20 cellular contexts compared by ENCODE assay signal in genomic region chr22:42807185-42807584, GRCh38.
"Had no signal": no experiment of that assay in that cellular context is flagged by ENCODE, and none has a peak within 500 bp of the region (broad histone marks: within the 10 kb centered on the region; RNA-seq: fewer than 3 reads in every experiment).

No MANE protein-coding gene starts in this region.

- H3K9me3 Mint-ChIP-seq: activated CD4-positive, alpha-beta T cell treated with anti-CD3 and anti-CD28 coated beads, Interleukin-2, amount 10 ng/mL, durations not matched to agents 7 days and 5 days; activated naive CD8-positive, alpha-beta T cell treated with anti-CD3 and anti-CD28 coated beads for 36 hours; activated T-cell treated with anti-CD3 and anti-CD28 coated beads, Interleukin-2, amount 50 U/mL, for 4 hours; naive B cell; stimulated activated naive CD8-positive, alpha-beta T cell treated with anti-CD3 and anti-CD28 coated beads, Interleukin-15, amount 100 ng/mL, for 72 hours had no signal

- H3K4me1 ChIP-seq: colonic mucosa had no signal

- H3K27me3 Mint-ChIP-seq: activated CD4-positive, alpha-beta T cell treated with anti-CD3 and anti-CD28 coated beads, Interleukin-2, amount 10 ng/mL, durations not matched to agents 7 days and 5 days; activated naive CD8-positive, alpha-beta T cell treated with anti-CD3 and anti-CD28 coated beads for 36 hours; naive B cell; stimulated activated naive CD8-positive, alpha-beta T cell treated with anti-CD3 and anti-CD28 coated beads, Interleukin-15, amount 100 ng/mL, for 72 hours had no signal

- H2AFZ ChIP-seq: hepatocyte had no signal

- H3K27me3 ChIP-seq: colonic mucosa, gastroesophageal sphincter, hepatocyte, tibial artery had no signal

- ATAC-seq: activated T-cell treated with anti-CD3 and anti-CD28 coated beads, Interleukin-2, amount 50 U/mL, for 4 hours; gastroesophageal sphincter; left ventricle myocardium superior; SK-N-SH treated with all-trans-retinoic acid at 6 μM for 48 hours; stimulated activated naive CD8-positive, alpha-beta T cell treated with anti-CD3 and anti-CD28 coated beads, Interleukin-15, amount 100 ng/mL, for 72 hours had no signal

- H3K9me3 ChIP-seq: colonic mucosa, gastroesophageal sphincter, tibial artery had no signal

- H3K4me2 ChIP-seq: hepatocyte had no signal

- H3K4me3 ChIP-seq: colonic mucosa, gastroesophageal sphincter, hepatocyte, tibial artery had no signal

- H3K27ac Mint-ChIP-seq: activated CD4-positive, alpha-beta T cell treated with anti-CD3 and anti-CD28 coated beads, Interleukin-2, amount 10 ng/mL, durations not matched to agents 7 days and 5 days; activated naive CD8-positive, alpha-beta T cell treated with anti-CD3 and anti-CD28 coated beads for 36 hours had no signal

- H3K4me3 Mint-ChIP-seq: activated CD4-positive, alpha-beta T cell treated with anti-CD3 and anti-CD28 coated beads, Interleukin-2, amount 10 ng/mL, durations not matched to agents 7 days and 5 days; activated naive CD8-positive, alpha-beta T cell treated with anti-CD3 and anti-CD28 coated beads for 36 hours; activated T-cell treated with anti-CD3 and anti-CD28 coated beads, Interleukin-2, amount 50 U/mL, for 4 hours; naive B cell; stimulated activated naive CD8-positive, alpha-beta T cell treated with anti-CD3 and anti-CD28 coated beads, Interleukin-15, amount 100 ng/mL, for 72 hours had no signal

- DNase-seq: activated CD4-positive, alpha-beta T cell treated with anti-CD3 and anti-CD28 coated beads, Interleukin-2, amount 10 ng/mL, durations not matched to agents 7 days and 5 days; activated CD4-positive, CD25-positive, alpha-beta regulatory T cell; activated gamma-delta T cell treated with Interleukin-2 at 50 U/mL for 16 hours; activated naive CD8-positive, alpha-beta T cell treated with anti-CD3 and anti-CD28 coated beads for 36 hours; activated T-cell treated with anti-CD3 and anti-CD28 coated beads, Interleukin-2, amount 50 U/mL, for 4 hours; anterior cingulate cortex; effector CD4-positive, alpha-beta T cell; kidney; left ventricle myocardium superior; naive B cell; nucleus accumbens; SHP77; stimulated activated CD4-positive, alpha-beta T cell treated with anti-CD3 and anti-CD28 coated beads, Interleukin-15, amount 100 ng/mL, for 24 hours; stimulated activated CD4-positive, alpha-beta T cell treated with anti-CD3 and anti-CD28 coated beads, Interleukin-4, amount 100 ng/mL, for 24 hours; stimulated activated naive CD8-positive, alpha-beta T cell treated with anti-CD3 and anti-CD28 coated beads, Interleukin-15, amount 100 ng/mL, for 72 hours; tibial artery had no signal

- H3K4me1 Mint-ChIP-seq: activated naive CD8-positive, alpha-beta T cell treated with anti-CD3 and anti-CD28 coated beads for 36 hours; naive B cell; stimulated activated naive CD8-positive, alpha-beta T cell treated with anti-CD3 and anti-CD28 coated beads, Interleukin-15, amount 100 ng/mL, for 72 hours had no signal

- H3K27ac ChIP-seq: colonic mucosa, hepatocyte, tibial artery had no signal
